Comparison of ENCODE assay signal across 1 cellular context in the genomic region with DNA sequence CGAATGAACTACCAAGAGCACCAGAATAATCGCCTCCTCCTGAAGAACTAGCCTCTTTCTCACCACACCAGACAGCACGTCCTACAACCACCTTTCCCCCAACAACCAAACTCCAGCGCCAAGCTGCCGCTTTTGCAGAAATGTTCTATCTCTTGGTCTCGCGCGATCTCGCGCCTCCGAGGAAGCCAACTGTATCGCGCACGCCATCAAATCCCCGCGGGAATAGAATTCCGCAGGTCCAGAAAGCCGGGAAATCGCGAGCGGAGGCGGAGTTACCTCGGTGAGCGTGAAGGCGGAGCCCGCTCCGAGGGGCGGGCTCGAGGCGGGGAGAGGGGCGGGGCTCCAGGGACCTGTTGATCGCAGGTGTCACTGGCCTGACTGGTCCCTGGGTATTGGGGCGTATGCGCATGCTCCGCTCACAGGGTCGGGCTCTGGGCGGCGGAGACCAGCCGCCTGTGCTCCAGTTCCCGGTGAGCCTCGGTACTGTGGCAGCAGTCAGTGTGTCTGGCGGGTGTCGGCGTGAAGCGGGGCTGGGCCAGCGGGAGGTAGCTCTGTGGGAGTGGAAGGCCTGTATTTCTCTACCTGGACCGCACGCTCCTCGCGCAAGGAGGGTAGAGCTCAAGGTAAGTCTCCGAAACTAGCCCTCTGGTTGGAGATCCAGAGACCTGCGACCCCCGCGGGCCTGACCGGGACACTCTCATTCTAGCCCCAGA.
TF ChIP-seq lines count a peak whose summit lies in the region.

A gene (plus strand): TSS at position 463 of the 713 bp plus-strand sequence. CDS start 27,047 bp downstream, outside the sequence.

TF ChIP-seq in HepG2, 621 proteins besides CTCF, POLR2A, EP300 and RAD21 (continued from another document and continues in another):
- TF ChIP-seq, protein P1, sequence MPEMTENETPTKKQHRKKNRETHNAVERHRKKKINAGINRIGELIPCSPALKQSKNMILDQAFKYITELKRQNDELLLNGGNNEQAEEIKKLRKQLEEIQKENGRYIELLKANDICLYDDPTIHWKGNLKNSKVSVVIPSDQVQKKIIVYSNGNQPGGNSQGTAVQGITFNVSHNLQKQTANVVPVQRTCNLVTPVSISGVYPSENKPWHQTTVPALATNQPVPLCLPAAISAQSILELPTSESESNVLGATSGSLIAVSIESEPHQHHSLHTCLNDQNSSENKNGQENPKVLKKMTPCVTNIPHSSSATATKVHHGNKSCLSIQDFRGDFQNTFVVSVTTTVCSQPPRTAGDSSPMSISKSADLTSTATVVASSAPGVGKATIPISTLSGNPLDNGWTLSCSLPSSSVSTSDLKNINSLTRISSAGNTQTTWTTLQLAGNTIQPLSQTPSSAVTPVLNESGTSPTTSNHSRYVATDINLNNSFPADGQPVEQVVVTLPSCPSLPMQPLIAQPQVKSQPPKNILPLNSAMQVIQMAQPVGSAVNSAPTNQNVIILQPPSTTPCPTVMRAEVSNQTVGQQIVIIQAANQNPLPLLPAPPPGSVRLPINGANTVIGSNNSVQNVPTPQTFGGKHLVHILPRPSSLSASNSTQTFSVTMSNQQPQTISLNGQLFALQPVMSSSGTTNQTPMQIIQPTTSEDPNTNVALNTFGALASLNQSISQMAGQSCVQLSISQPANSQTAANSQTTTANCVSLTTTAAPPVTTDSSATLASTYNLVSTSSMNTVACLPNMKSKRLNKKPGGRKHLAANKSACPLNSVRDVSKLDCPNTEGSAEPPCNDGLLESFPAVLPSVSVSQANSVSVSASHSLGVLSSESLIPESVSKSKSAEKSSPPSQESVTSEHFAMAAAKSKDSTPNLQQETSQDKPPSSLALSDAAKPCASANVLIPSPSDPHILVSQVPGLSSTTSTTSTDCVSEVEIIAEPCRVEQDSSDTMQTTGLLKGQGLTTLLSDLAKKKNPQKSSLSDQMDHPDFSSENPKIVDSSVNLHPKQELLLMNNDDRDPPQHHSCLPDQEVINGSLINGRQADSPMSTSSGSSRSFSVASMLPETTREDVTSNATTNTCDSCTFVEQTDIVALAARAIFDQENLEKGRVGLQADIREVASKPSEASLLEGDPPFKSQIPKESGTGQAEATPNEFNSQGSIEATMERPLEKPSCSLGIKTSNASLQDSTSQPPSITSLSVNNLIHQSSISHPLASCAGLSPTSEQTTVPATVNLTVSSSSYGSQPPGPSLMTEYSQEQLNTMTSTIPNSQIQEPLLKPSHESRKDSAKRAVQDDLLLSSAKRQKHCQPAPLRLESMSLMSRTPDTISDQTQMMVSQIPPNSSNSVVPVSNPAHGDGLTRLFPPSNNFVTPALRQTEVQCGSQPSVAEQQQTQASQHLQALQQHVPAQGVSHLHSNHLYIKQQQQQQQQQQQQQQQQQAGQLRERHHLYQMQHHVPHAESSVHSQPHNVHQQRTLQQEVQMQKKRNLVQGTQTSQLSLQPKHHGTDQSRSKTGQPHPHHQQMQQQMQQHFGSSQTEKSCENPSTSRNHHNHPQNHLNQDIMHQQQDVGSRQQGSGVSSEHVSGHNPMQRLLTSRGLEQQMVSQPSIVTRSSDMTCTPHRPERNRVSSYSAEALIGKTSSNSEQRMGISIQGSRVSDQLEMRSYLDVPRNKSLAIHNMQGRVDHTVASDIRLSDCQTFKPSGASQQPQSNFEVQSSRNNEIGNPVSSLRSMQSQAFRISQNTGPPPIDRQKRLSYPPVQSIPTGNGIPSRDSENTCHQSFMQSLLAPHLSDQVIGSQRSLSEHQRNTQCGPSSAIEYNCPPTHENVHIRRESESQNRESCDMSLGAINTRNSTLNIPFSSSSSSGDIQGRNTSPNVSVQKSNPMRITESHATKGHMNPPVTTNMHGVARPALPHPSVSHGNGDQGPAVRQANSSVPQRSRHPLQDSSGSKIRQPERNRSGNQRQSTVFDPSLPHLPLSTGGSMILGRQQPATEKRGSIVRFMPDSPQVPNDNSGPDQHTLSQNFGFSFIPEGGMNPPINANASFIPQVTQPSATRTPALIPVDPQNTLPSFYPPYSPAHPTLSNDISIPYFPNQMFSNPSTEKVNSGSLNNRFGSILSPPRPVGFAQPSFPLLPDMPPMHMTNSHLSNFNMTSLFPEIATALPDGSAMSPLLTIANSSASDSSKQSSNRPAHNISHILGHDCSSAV (CRISPR knock-in tag; IDR thresholded peaks at IDR 0.05; ENCODE audit: borderline replicate concordance) = no peak
- TF ChIP-seq NCOA5 (CRISPR knock-in tag; IDR thresholded peaks at IDR 0.05) (no peak), ZNF251 (CRISPR knock-in tag; IDR thresholded peaks at IDR 0.05) (no peak), GATAD1 (CRISPR knock-in tag; IDR thresholded peaks at IDR 0.05) (peak; percentile 77), ATRX (CRISPR knock-in tag; IDR thresholded peaks at IDR 0.05; ENCODE audit: borderline replicate concordance) (no peak), ZNF350 (CRISPR knock-in tag; IDR thresholded peaks at IDR 0.05; ENCODE audit: borderline replicate concordance, low read depth) (peak; percentile 98; the same call in 1 of the 2 replicates), ZNF101 (CRISPR knock-in tag; IDR thresholded peaks at IDR 0.05; ENCODE audit: borderline replicate concordance, low read depth) (no peak), ELF1 (CRISPR knock-in tag; IDR thresholded peaks at IDR 0.05) (peak; percentile 79), GATA4 (IDR thresholded peaks at IDR 0.05; ENCODE audit: borderline replicate concordance, low read depth) (no peak; the same call in 1 of the 2 replicates), U2AF1 (optimal IDR thresholded peaks at IDR 0.05; ENCODE audit: low read depth, low read length) (peak; percentile 17), EEA1 (CRISPR knock-in tag; IDR thresholded peaks at IDR 0.05; ENCODE audit: borderline replicate concordance) (0 out of 2 replicates have a peak, but pooled peaks have one; percentile 84), ISL2 (CRISPR knock-in tag; IDR thresholded peaks at IDR 0.05) (peak; percentile 36; the same call in 1 of the 2 replicates), AGO2 (optimal IDR thresholded peaks at IDR 0.05; ENCODE audit: low read depth, low read length) (no peak), SP1 (IDR thresholded peaks at IDR 0.05) (no peak), SP1 (CRISPR knock-in tag; IDR thresholded peaks at IDR 0.05) (peak; percentile 53), ZNF792 (CRISPR knock-in tag; IDR thresholded peaks at IDR 0.05) (peak; percentile 40; the same call in 1 of the 2 replicates), ZNF589 (CRISPR knock-in tag; conservative IDR thresholded peaks at IDR 0.05) (no peak), MXD4 (CRISPR knock-in tag; IDR thresholded peaks at IDR 0.05) (peak; percentile 44; the same call in 1 of the 2 replicates), ZNF816 (CRISPR knock-in tag; IDR thresholded peaks at IDR 0.05; ENCODE audit: borderline replicate concordance) (peak; percentile 25; the same call in 1 of the 2 replicates), ZNF781 (CRISPR knock-in tag; IDR thresholded peaks at IDR 0.05; ENCODE audit: borderline replicate concordance, not compliant biosample characterization) (no peak), GTF2F1 (IDR thresholded peaks at IDR 0.05; ENCODE audit: low read length) (no peak), PPARG (CRISPR knock-in tag; conservative IDR thresholded peaks at IDR 0.05) (peak; percentile 22; the same call in 1 of the 2 replicates)
- TF ChIP-seq, protein P2, sequence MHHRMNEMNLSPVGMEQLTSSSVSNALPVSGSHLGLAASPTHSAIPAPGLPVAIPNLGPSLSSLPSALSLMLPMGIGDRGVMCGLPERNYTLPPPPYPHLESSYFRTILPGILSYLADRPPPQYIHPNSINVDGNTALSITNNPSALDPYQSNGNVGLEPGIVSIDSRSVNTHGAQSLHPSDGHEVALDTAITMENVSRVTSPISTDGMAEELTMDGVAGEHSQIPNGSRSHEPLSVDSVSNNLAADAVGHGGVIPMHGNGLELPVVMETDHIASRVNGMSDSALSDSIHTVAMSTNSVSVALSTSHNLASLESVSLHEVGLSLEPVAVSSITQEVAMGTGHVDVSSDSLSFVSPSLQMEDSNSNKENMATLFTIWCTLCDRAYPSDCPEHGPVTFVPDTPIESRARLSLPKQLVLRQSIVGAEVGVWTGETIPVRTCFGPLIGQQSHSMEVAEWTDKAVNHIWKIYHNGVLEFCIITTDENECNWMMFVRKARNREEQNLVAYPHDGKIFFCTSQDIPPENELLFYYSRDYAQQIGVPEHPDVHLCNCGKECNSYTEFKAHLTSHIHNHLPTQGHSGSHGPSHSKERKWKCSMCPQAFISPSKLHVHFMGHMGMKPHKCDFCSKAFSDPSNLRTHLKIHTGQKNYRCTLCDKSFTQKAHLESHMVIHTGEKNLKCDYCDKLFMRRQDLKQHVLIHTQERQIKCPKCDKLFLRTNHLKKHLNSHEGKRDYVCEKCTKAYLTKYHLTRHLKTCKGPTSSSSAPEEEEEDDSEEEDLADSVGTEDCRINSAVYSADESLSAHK (CRISPR knock-in tag; IDR thresholded peaks at IDR 0.05; ENCODE audit: borderline replicate concordance) = no peak
- TF ChIP-seq, protein P3, sequence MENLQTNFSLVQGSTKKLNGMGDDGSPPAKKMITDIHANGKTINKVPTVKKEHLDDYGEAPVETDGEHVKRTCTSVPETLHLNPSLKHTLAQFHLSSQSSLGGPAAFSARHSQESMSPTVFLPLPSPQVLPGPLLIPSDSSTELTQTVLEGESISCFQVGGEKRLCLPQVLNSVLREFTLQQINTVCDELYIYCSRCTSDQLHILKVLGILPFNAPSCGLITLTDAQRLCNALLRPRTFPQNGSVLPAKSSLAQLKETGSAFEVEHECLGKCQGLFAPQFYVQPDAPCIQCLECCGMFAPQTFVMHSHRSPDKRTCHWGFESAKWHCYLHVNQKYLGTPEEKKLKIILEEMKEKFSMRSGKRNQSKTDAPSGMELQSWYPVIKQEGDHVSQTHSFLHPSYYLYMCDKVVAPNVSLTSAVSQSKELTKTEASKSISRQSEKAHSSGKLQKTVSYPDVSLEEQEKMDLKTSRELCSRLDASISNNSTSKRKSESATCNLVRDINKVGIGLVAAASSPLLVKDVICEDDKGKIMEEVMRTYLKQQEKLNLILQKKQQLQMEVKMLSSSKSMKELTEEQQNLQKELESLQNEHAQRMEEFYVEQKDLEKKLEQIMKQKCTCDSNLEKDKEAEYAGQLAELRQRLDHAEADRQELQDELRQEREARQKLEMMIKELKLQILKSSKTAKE (CRISPR knock-in tag; IDR thresholded peaks at IDR 0.05; ENCODE audit: borderline replicate concordance) = no peak
- TF ChIP-seq, protein P4, sequence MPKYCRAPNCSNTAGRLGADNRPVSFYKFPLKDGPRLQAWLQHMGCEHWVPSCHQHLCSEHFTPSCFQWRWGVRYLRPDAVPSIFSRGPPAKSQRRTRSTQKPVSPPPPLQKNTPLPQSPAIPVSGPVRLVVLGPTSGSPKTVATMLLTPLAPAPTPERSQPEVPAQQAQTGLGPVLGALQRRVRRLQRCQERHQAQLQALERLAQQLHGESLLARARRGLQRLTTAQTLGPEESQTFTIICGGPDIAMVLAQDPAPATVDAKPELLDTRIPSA (CRISPR knock-in tag; IDR thresholded peaks at IDR 0.05; ENCODE audit: borderline replicate concordance) = peak; percentile 92
- TF ChIP-seq, protein P5, sequence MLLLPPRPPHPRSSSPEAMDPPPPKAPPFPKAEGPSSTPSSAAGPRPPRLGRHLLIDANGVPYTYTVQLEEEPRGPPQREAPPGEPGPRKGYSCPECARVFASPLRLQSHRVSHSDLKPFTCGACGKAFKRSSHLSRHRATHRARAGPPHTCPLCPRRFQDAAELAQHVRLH (CRISPR knock-in tag; IDR thresholded peaks at IDR 0.05; ENCODE audit: borderline replicate concordance, low read depth) = peak; percentile 30; the same call in 1 of the 2 replicates
- TF ChIP-seq, protein P6, sequence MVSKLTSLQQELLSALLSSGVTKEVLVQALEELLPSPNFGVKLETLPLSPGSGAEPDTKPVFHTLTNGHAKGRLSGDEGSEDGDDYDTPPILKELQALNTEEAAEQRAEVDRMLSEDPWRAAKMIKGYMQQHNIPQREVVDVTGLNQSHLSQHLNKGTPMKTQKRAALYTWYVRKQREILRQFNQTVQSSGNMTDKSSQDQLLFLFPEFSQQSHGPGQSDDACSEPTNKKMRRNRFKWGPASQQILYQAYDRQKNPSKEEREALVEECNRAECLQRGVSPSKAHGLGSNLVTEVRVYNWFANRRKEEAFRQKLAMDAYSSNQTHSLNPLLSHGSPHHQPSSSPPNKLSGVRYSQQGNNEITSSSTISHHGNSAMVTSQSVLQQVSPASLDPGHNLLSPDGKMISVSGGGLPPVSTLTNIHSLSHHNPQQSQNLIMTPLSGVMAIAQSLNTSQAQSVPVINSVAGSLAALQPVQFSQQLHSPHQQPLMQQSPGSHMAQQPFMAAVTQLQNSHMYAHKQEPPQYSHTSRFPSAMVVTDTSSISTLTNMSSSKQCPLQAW (CRISPR knock-in tag; IDR thresholded peaks at IDR 0.05) = peak; percentile 87; the same call in 1 of the 2 replicates
- TF ChIP-seq, protein P7, sequence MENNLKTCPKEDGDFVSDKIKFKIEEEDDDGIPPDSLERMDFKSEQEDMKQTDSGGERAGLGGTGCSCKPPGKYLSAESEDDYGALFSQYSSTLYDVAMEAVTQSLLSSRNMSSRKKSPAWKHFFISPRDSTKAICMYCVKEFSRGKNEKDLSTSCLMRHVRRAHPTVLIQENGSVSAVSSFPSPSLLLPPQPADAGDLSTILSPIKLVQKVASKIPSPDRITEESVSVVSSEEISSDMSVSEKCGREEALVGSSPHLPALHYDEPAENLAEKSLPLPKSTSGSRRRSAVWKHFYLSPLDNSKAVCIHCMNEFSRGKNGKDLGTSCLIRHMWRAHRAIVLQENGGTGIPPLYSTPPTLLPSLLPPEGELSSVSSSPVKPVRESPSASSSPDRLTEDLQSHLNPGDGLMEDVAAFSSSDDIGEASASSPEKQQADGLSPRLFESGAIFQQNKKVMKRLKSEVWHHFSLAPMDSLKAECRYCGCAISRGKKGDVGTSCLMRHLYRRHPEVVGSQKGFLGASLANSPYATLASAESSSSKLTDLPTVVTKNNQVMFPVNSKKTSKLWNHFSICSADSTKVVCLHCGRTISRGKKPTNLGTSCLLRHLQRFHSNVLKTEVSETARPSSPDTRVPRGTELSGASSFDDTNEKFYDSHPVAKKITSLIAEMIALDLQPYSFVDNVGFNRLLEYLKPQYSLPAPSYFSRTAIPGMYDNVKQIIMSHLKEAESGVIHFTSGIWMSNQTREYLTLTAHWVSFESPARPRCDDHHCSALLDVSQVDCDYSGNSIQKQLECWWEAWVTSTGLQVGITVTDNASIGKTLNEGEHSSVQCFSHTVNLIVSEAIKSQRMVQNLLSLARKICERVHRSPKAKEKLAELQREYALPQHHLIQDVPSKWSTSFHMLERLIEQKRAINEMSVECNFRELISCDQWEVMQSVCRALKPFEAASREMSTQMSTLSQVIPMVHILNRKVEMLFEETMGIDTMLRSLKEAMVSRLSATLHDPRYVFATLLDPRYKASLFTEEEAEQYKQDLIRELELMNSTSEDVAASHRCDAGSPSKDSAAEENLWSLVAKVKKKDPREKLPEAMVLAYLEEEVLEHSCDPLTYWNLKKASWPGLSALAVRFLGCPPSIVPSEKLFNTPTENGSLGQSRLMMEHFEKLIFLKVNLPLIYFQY (CRISPR knock-in tag; IDR thresholded peaks at IDR 0.05; ENCODE audit: borderline replicate concordance) = no peak
- TF ChIP-seq, protein P8, sequence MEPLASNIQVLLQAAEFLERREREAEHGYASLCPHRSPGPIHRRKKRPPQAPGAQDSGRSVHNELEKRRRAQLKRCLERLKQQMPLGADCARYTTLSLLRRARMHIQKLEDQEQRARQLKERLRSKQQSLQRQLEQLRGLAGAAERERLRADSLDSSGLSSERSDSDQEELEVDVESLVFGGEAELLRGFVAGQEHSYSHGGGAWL (CRISPR knock-in tag; IDR thresholded peaks at IDR 0.05) = peak; percentile 22; the same call in 1 of the 2 replicates
- TF ChIP-seq, protein P9, sequence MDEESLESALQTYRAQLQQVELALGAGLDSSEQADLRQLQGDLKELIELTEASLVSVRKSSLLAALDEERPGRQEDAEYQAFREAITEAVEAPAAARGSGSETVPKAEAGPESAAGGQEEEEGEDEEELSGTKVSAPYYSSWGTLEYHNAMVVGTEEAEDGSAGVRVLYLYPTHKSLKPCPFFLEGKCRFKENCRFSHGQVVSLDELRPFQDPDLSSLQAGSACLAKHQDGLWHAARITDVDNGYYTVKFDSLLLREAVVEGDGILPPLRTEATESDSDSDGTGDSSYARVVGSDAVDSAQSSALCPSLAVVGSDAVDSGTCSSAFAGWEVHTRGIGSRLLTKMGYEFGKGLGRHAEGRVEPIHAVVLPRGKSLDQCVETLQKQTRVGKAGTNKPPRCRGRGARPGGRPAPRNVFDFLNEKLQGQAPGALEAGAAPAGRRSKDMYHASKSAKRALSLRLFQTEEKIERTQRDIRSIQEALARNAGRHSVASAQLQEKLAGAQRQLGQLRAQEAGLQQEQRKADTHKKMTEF (CRISPR knock-in tag; IDR thresholded peaks at IDR 0.05) = peak; percentile 74
